9 cellular contexts compared by ENCODE assay signal in genomic region chr4:26178874-26179273, GRCh38.
A peak's percentile ranks its signal among the peaks of the same experiment; 100 is the strongest.
DNase-seq lines count a peak whose midpoint lies in the region; ATAC-seq and TF ChIP-seq lines count a peak whose summit lies in the region.
"Had no signal": no experiment of that assay in that cellular context is flagged by ENCODE, and none has a peak within 500 bp of the region (broad histone marks: within the 10 kb centered on the region; RNA-seq: fewer than 3 reads in every experiment).

No MANE protein-coding gene starts in this region.

- H3K9ac ChIP-seq in GM23248 = no peak overlapping the region

- H3K9me3 ChIP-seq in GM23248 (ENCODE audit: low read depth) = no peaks in the 10 kb centered on the region

- POLR2A ChIA-PET in activated B cell treated with CpG ODN at 0.5 μM for 24 hours (lab: Charles Lee) = interaction anchor here (0.6 to 1.0 kb wide), 2 partner anchors 140 to 141 kb away, joined by 3 to 4 read pairs; no protein-coding TSS in a partner anchor

- H3K4me1 ChIP-seq in GM23248 (ENCODE audit: insufficient read depth) = peaks cover 42% of the 10 kb centered on the region

- H3K36me3 Mint-ChIP-seq in activated B cell treated with CpG ODN at 0.5 μM for 24 hours (ENCODE audit: low read depth) = no peaks in the 10 kb centered on the region

- H3K36me3 ChIP-seq in GM23248 (ENCODE audit: low read depth) = no peaks in the 10 kb centered on the region

- H3K27ac ChIP-seq in GM23248 = no peak overlapping the region

- H3K4me3 Mint-ChIP-seq in activated B cell treated with CpG ODN at 0.5 μM for 24 hours = no peak overlapping the region
- H3K4me3 Mint-ChIP-seq: T-helper 1 cell treated with Interleukin-12 subunit alpha and Interleukin-12 subunit beta and Interleukin-4 antibody, amounts not matched to agents 30 μg/mL and 1 μg/mL, for 36 hours had no signal

- CTCF ChIA-PET in activated B cell treated with CpG ODN at 0.5 μM for 24 hours (lab: Charles Lee) = no interaction called here

- H3F3A ChIP-seq in GM23248 (ENCODE audit: insufficient read depth) = peaks cover 28% of the 10 kb centered on the region

- no peaks in the 10 kb centered on the region for H3K27me3 Mint-ChIP-seq in activated B cell treated with CpG ODN at 0.5 μM for 24 hours

- in situ Hi-C loops in GM23248 (cut with MboI) = no loop called here

- H2AFZ ChIP-seq in GM23248 = no peak overlapping the region

- no peaks in the 10 kb centered on the region for H4K20me1 ChIP-seq in GM23248 (ENCODE audit: insufficient read depth)

- peaks cover 10% of the 10 kb centered on the region for H3K4me1 Mint-ChIP-seq in activated B cell treated with CpG ODN at 0.5 μM for 24 hours

- intact Hi-C loops in activated B cell treated with CpG ODN at 0.5 μM for 24 hours (cut with micrococcal nuclease) (no loop called here), sciatic nerve (cut with DNase I) (no loop called here)

- no peak overlapping the region for H3K4me3 ChIP-seq in GM23248

- peak; percentile 12 for ATAC-seq in GM19023 (IDR thresholded peaks at IDR 0.05; ENCODE audit: unreplicated experiment)
- ATAC-seq in activated B cell treated with CpG ODN at 0.5 μM for 24 hours (ENCODE audit: low read depth) = peak; percentile 28
- peak; percentile 95 for ATAC-seq in sciatic nerve

- no peaks in the 10 kb centered on the region for H3K79me2 ChIP-seq in GM23248 (ENCODE audit: insufficient read depth)

- H3K9me3 Mint-ChIP-seq in activated B cell treated with CpG ODN at 0.5 μM for 24 hours = no peaks in the 10 kb centered on the region

- H3K27me3 ChIP-seq in GM23248 (replicated peaks; ENCODE audit: insufficient read depth) = no peaks in the 10 kb centered on the region

- no peak overlapping the region for H3K4me2 ChIP-seq in GM23248 (ENCODE audit: unreplicated experiment)

- 43 to 44% methylated on average over 6 of the region's 6 CpGs for WGBS in GM23248 (ENCODE audit: low coverage in 1 of 2, low lambda C conversion rate in 2 of 2, missing lambda C conversion rate in 2 of 2), 2 experiments

- no peaks in the 10 kb centered on the region for H3K9me2 ChIP-seq in GM23248 (ENCODE audit: insufficient read depth)

- TF ChIP-seq CTCF in activated B cell treated with CpG ODN at 0.5 μM for 24 hours (IDR thresholded peaks at IDR 0.05) (no peak), GM10266 (IDR thresholded peaks at IDR 0.05; ENCODE audit: control insufficient read depth, insufficient read depth, low read depth, missing control alignments) (no peak)

- DNase-seq in GM23248 (peak; percentile 51), activated B cell treated with CpG ODN at 0.5 μM for 24 hours (no peak), sciatic nerve (ENCODE audit: low spot score) (peak; percentile 73), DMS153 (lab: John Stamatoyannopoulos, UW) (no peak), GM10266 (ENCODE audit: extremely low spot score) (no peak), SW 1271 (lab: John Stamatoyannopoulos, UW) (no peak)
- DNase-seq: DND-41 had no signal

- no peak overlapping the region for H3K27ac Mint-ChIP-seq in activated B cell treated with CpG ODN at 0.5 μM for 24 hours
- H3K27ac Mint-ChIP-seq: T-helper 1 cell treated with Interleukin-12 subunit alpha and Interleukin-12 subunit beta and Interleukin-4 antibody, amounts not matched to agents 30 μg/mL and 1 μg/mL, for 36 hours had no signal

Comparison
In these comparisons a context has a peak if more than half of its experiments do, and no peak if none do; other contexts are left out.
1. ATAC-seq: peak in every context shown above with its lines; median percentile 95 in sciatic nerve; 28 in activated B cell treated with CpG ODN at 0.5 μM for 24 hours; 12 in GM19023.
2. DNase-seq: peak in GM23248 (single experiment) and sciatic nerve (single experiment); none in activated B cell treated with CpG ODN at 0.5 μM for 24 hours (single experiment), DMS153 (single experiment), GM10266 (single experiment) and SW 1271 (0 of 2).